28 cellular contexts compared by ENCODE assay signal in genomic region chr18:62512996-62513395, GRCh38.
"Had no signal": no experiment of that assay in that cellular context is flagged by ENCODE, and none has a peak within 500 bp of the region (broad histone marks: within the 10 kb centered on the region; RNA-seq: fewer than 3 reads in every experiment).

No MANE protein-coding gene starts in this region.

- H3K27me3 Mint-ChIP-seq: stimulated activated naive B cell treated with anti-CD40 and anti-IgM and Interleukin-4, amounts not matched to agents 10 μg/mL and 1 μg/mL and 100 μg/mL, for 72 hours had no signal

- H3K27me3 ChIP-seq: left lung, pancreas, stomach, testis, thyroid gland, transverse colon, upper lobe of left lung had no signal

- H3K27ac ChIP-seq: left lung, lower lobe of right lung, pancreas, prostate gland, skin epidermis, stomach, testis, thyroid gland, transverse colon, upper lobe of left lung had no signal

- H3K36me3 ChIP-seq: left lung, lower lobe of right lung, pancreas, prostate gland, stomach, thyroid gland, transverse colon, upper lobe of left lung had no signal

- H3K4me1 Mint-ChIP-seq: stimulated activated naive B cell treated with anti-CD40 and anti-IgM and Interleukin-4, amounts not matched to agents 10 μg/mL and 1 μg/mL and 100 μg/mL, for 72 hours had no signal

- ATAC-seq: left colon; left lung; lower lobe of right lung; mucosa of descending colon; naive thymus-derived CD4-positive, alpha-beta T cell; natural killer cell treated with Interleukin-12 subunit alpha and Interleukin-12 subunit beta and Interleukin-15 and Interleukin-18, amount 100 ng/mL, for 72 hours; pancreas; right cardiac atrium; sciatic nerve; stimulated activated naive B cell treated with anti-CD40 and anti-IgM and Interleukin-4, amounts not matched to agents 10 μg/mL and 1 μg/mL and 100 μg/mL, for 72 hours; stimulated activated naive CD8-positive, alpha-beta T cell treated with anti-CD3 and anti-CD28 coated beads, Interleukin-15, Interleukin-2, amounts not matched to agents 100 U/mL and 50 U/mL, for 24 hours had no signal

- H3K27ac Mint-ChIP-seq: mesothelial cell of epicardium; naive thymus-derived CD4-positive, alpha-beta T cell; natural killer cell treated with Interleukin-12 subunit alpha and Interleukin-12 subunit beta and Interleukin-15 and Interleukin-18, amount 100 ng/mL, for 72 hours; stimulated activated naive B cell treated with anti-CD40 and anti-IgM and Interleukin-4, amounts not matched to agents 10 μg/mL and 1 μg/mL and 100 μg/mL, for 72 hours had no signal

- H3K4me1 ChIP-seq: lower lobe of right lung, prostate gland, stomach, testis, thyroid gland had no signal

- DNase-seq: islet precursor cell; kidney glomerular epithelial cell; left colon; left lung; lower lobe of right lung; mesendoderm; mucosa of descending colon; naive thymus-derived CD4-positive, alpha-beta T cell; pancreas; posterior cingulate gyrus; retina; right cardiac atrium; stimulated activated CD4-positive, alpha-beta T cell treated with anti-CD3 and anti-CD28 coated beads, Interleukin-12 subunit alpha, Interleukin-12 subunit beta, amount 100 ng/mL, for 4 hours; stimulated activated CD4-positive, alpha-beta T cell treated with anti-CD3 and anti-CD28 coated beads, Interleukin-15, amount 100 ng/mL, for 24 hours; stimulated activated CD4-positive, alpha-beta T cell treated with anti-CD3 and anti-CD28 coated beads, Interleukin-2, amount 100 ng/mL, for 24 hours; stimulated activated CD4-positive, alpha-beta T cell treated with anti-CD3 and anti-CD28 coated beads, Interleukin-4, amount 100 ng/mL, for 1 hour; stimulated activated naive B cell treated with anti-CD40 and anti-IgM and Interleukin-4, amounts not matched to agents 10 μg/mL and 1 μg/mL and 100 μg/mL, for 72 hours; stimulated activated naive CD8-positive, alpha-beta T cell treated with anti-CD3 and anti-CD28 coated beads, Interleukin-15, Interleukin-2, amounts not matched to agents 100 U/mL and 50 U/mL, for 24 hours; stomach; testis; thyroid gland; transverse colon; upper lobe of left lung had no signal

- H3K4me3 Mint-ChIP-seq: mesothelial cell of epicardium; naive thymus-derived CD4-positive, alpha-beta T cell; natural killer cell treated with Interleukin-12 subunit alpha and Interleukin-12 subunit beta and Interleukin-15 and Interleukin-18, amount 100 ng/mL, for 72 hours; stimulated activated naive B cell treated with anti-CD40 and anti-IgM and Interleukin-4, amounts not matched to agents 10 μg/mL and 1 μg/mL and 100 μg/mL, for 72 hours had no signal

- H3K9me3 ChIP-seq: pancreas, prostate gland, testis, thyroid gland had no signal

- H3K4me3 ChIP-seq: left lung, lower lobe of right lung, mucosa of descending colon, pancreas, prostate gland, skin epidermis, stomach, testis, thyroid gland, transverse colon, upper lobe of left lung had no signal

- FAIRE-seq: pancreas had no signal
